1 cellular context compared by ENCODE assay signal in genomic region chr22:29154364-29155048, GRCh38.
A peak's percentile ranks its signal among the peaks of the same experiment; 100 is the strongest.
TF ChIP-seq lines count a peak whose summit lies in the region.

No MANE protein-coding gene starts in this region.

TF ChIP-seq in HepG2, 621 proteins besides CTCF, POLR2A, EP300 and RAD21 (continued from another document and continues in another):
- TF ChIP-seq ZNF142 (CRISPR knock-in tag; IDR thresholded peaks at IDR 0.05) (peak; percentile 97), RARA (CRISPR knock-in tag; IDR thresholded peaks at IDR 0.05) (peak; percentile 27; the same call in 1 of the 2 replicates), HOMEZ (CRISPR knock-in tag; IDR thresholded peaks at IDR 0.05; ENCODE audit: low read depth) (peak; percentile 51; the same call in 1 of the 2 replicates), KMT2B (CRISPR knock-in tag; IDR thresholded peaks at IDR 0.05) (no peak), CERS6 (CRISPR knock-in tag; IDR thresholded peaks at IDR 0.05) (no peak), RXRB (CRISPR knock-in tag; IDR thresholded peaks at IDR 0.05; ENCODE audit: borderline replicate concordance) (peak; percentile 36; the same call in 1 of the 2 replicates), MED8 (CRISPR knock-in tag; IDR thresholded peaks at IDR 0.05; ENCODE audit: insufficient replicate concordance) (peak; percentile 55), TEAD3 (CRISPR knock-in tag; optimal IDR thresholded peaks at IDR 0.05; ENCODE audit: borderline replicate concordance) (peak; percentile 76), UBTF (CRISPR knock-in tag; IDR thresholded peaks at IDR 0.05) (peak; percentile 56; the same call in 1 of the 2 replicates), DNMT1 (CRISPR knock-in tag; IDR thresholded peaks at IDR 0.05) (0 out of 2 replicates have a peak, but pooled peaks have one; percentile 47), ZNF770 (CRISPR knock-in tag; IDR thresholded peaks at IDR 0.05) (peak; percentile 49; the same call in 1 of the 2 replicates), ELK4 (CRISPR knock-in tag; IDR thresholded peaks at IDR 0.05; ENCODE audit: borderline replicate concordance) (no peak), ZNF205 (CRISPR knock-in tag; IDR thresholded peaks at IDR 0.05) (peak; percentile 83), ZSCAN9 (CRISPR knock-in tag; IDR thresholded peaks at IDR 0.05; ENCODE audit: borderline replicate concordance) (peak; percentile 47; the same call in 1 of the 2 replicates), MAZ (IDR thresholded peaks at IDR 0.05; ENCODE audit: borderline replicate concordance, low read depth, low read length) (0 out of 2 replicates have a peak, but pooled peaks have one; percentile 18), MAZ (CRISPR knock-in tag; IDR thresholded peaks at IDR 0.05; ENCODE audit: low read depth) (no peak), ZNF354B (CRISPR knock-in tag; IDR thresholded peaks at IDR 0.05) (no peak), HCFC1 (IDR thresholded peaks at IDR 0.05; ENCODE audit: low read depth, low read length) (no peak), ZNF772 (CRISPR knock-in tag; IDR thresholded peaks at IDR 0.05) (0 out of 2 replicates have a peak, but pooled peaks have one; percentile 31), KMT2A (CRISPR knock-in tag; IDR thresholded peaks at IDR 0.05) (no peak), FOXA3 (CRISPR knock-in tag; IDR thresholded peaks at IDR 0.05) (peak; percentile 26; the same call in 1 of the 2 replicates), FOSL2 (CRISPR knock-in tag; IDR thresholded peaks at IDR 0.05) (peak; percentile 48; the same call in 1 of the 2 replicates), ZFP36L2 (CRISPR knock-in tag; IDR thresholded peaks at IDR 0.05) (no peak), ZMYM2 (CRISPR knock-in tag; IDR thresholded peaks at IDR 0.05) (0 out of 2 replicates have a peak, but pooled peaks have one; percentile 29), AGO2 (optimal IDR thresholded peaks at IDR 0.05; ENCODE audit: low read depth, low read length) (no peak), ERF (CRISPR knock-in tag; IDR thresholded peaks at IDR 0.05) (peak; percentile 50; the same call in 1 of the 2 replicates), ZNF670 (CRISPR knock-in tag; IDR thresholded peaks at IDR 0.05; ENCODE audit: borderline replicate concordance) (no peak), PHF21A (CRISPR knock-in tag; IDR thresholded peaks at IDR 0.05) (no peak), ZBTB49 (CRISPR knock-in tag; IDR thresholded peaks at IDR 0.05; ENCODE audit: borderline replicate concordance) (peak; percentile 37; the same call in 1 of the 2 replicates), HES4 (CRISPR knock-in tag; IDR thresholded peaks at IDR 0.05; ENCODE audit: borderline replicate concordance) (no peak), ZNF124 (CRISPR knock-in tag; IDR thresholded peaks at IDR 0.05) (no peak), SALL1 (CRISPR knock-in tag; IDR thresholded peaks at IDR 0.05) (peak; percentile 35; the same call in 1 of the 2 replicates), ZNF331 (CRISPR knock-in tag; IDR thresholded peaks at IDR 0.05) (peak; percentile 28; the same call in 1 of the 2 replicates), ZNF513 (CRISPR knock-in tag; conservative IDR thresholded peaks at IDR 0.05) (no peak), HNRNPH1 (optimal IDR thresholded peaks at IDR 0.05; ENCODE audit: low read depth, low read length) (no peak), GATAD1 (CRISPR knock-in tag; IDR thresholded peaks at IDR 0.05) (peak; percentile 60), RNF219 (CRISPR knock-in tag; IDR thresholded peaks at IDR 0.05) (0 out of 2 replicates have a peak, but pooled peaks have one; percentile 64), DMAP1 (CRISPR knock-in tag; IDR thresholded peaks at IDR 0.05) (no peak), HNRNPLL (IDR thresholded peaks at IDR 0.05; ENCODE audit: low read depth, low read length, poor library complexity, severe bottlenecking) (peak; percentile 48)
